8 cellular contexts compared by ENCODE assay signal in the genomic region with DNA sequence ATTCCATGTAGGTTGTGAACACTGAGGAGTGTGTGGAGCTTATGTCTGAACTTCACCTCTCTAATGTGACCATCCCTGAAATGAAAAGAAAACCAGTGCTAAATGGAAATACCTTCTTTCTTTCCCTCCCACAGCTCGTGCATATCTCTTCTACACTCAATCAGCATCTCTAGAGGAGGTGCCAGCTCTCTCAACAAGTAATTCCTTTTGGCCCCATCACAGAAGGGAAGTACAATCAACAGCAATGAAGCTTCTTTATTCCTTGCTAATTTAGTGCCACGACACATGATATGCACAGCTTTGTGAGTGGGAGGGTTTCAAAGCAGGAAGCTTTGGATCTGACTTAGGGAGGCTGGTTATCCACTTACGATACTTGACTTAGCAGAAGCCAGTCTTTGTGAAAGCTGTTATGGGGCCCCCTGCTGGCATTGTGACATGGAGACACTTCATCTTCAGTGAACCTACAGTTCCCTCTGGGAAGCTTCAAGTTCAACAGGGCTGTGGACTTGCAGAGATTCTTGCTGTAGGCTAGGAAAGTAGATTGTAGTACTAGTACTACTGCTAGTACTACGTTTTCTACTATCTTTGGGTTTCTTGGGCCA.
DNase-seq lines count a peak whose midpoint lies in the region; ATAC-seq and TF ChIP-seq lines count a peak whose summit lies in the region.

No MANE protein-coding gene starts in this region.

- H3K27me3 ChIP-seq in DND-41 (ENCODE audit: insufficient read depth, low read length, poor library complexity) (no peaks in the 10 kb centered on the region), right atrium auricular region (no peaks in the 10 kb centered on the region), smooth muscle cell (ENCODE audit: low read depth) (no peaks in the 10 kb centered on the region)

- no peak overlapping the region for H3K4me2 ChIP-seq in DND-41 (ENCODE audit: insufficient read depth, low read length)
- peak overlapping the region; percentile 9 for H3K4me2 ChIP-seq in smooth muscle cell

- WGBS in smooth muscle cell (ENCODE audit: low lambda C conversion rate): 35% methylated on average over 4 of the region's 4 CpGs

- no peak overlapping the region for H3K4me3 Mint-ChIP-seq in activated naive CD4-positive, alpha-beta T cell treated with anti-CD3 and anti-CD28 coated beads, Interleukin-2, amount 10 ng/mL, durations not matched to agents 7 days and 5 days

- H3K9me3 Mint-ChIP-seq in activated naive CD4-positive, alpha-beta T cell treated with anti-CD3 and anti-CD28 coated beads, Interleukin-2, amount 10 ng/mL, durations not matched to agents 7 days and 5 days: no peaks in the 10 kb centered on the region

- H3K4me1 ChIP-seq in DND-41 (ENCODE audit: insufficient read depth, low read length): peaks cover 9% of the 10 kb centered on the region
- peaks cover 0 to 10% of the 10 kb centered on the region in 2 donors for H3K4me1 ChIP-seq in right atrium auricular region
- H3K4me1 ChIP-seq in smooth muscle cell (ENCODE audit: low read depth): no peaks in the 10 kb centered on the region

- H3K27ac Mint-ChIP-seq in activated naive CD4-positive, alpha-beta T cell treated with anti-CD3 and anti-CD28 coated beads, Interleukin-2, amount 10 ng/mL, durations not matched to agents 7 days and 5 days: no peak overlapping the region

- peak; percentile 63 for TF ChIP-seq CTCF in DND-41 (IDR thresholded peaks at IDR 0.05; ENCODE audit: borderline replicate concordance, extremely low read depth, low read length, poor library complexity, severe bottlenecking)
- peak; percentile 77 for TF ChIP-seq CTCF in HFF-Myc (IDR thresholded peaks at IDR 0.05; ENCODE audit: low read depth, low read length, missing control alignments)
- TF ChIP-seq CTCF in right atrium auricular region (IDR thresholded peaks at IDR 0.05): peak; percentile 47 to 73
- peak; percentile 57 for TF ChIP-seq CTCF in smooth muscle cell (IDR thresholded peaks at IDR 0.05; ENCODE audit: borderline replicate concordance, insufficient read depth, poor library complexity, severe bottlenecking)

- CTCF ChIA-PET in activated naive CD4-positive, alpha-beta T cell treated with anti-CD3 and anti-CD28 coated beads, Interleukin-2, amount 10 ng/mL, durations not matched to agents 7 days and 5 days (lab: Charles Lee): interaction anchor here (0.8 to 2.7 kb wide), 11 partner anchors 10 to 648 kb away, joined by 3 to 32 read pairs (median 4); no protein-coding TSS in a partner anchor

- H3K36me3 ChIP-seq in DND-41 (ENCODE audit: insufficient read depth, low read length): no peaks in the 10 kb centered on the region
- no peaks in the 10 kb centered on the region for H3K36me3 ChIP-seq in right atrium auricular region
- H3K36me3 ChIP-seq in smooth muscle cell (ENCODE audit: low read depth): no peaks in the 10 kb centered on the region

- H3K4me3 ChIP-seq in DND-41 (ENCODE audit: low read depth in 1 of 2, low read length in 2 of 2) (no peak overlapping the region), HFF-Myc (replicated peaks; ENCODE audit: low read depth, low read length) (no peak overlapping the region), right atrium auricular region (no peak overlapping the region), smooth muscle cell (no peak overlapping the region)

- H3K4me1 Mint-ChIP-seq in activated naive CD4-positive, alpha-beta T cell treated with anti-CD3 and anti-CD28 coated beads, Interleukin-2, amount 10 ng/mL, durations not matched to agents 7 days and 5 days: peaks cover 10% of the 10 kb centered on the region

- H3K27me3 Mint-ChIP-seq in activated naive CD4-positive, alpha-beta T cell treated with anti-CD3 and anti-CD28 coated beads, Interleukin-2, amount 10 ng/mL, durations not matched to agents 7 days and 5 days: no peaks in the 10 kb centered on the region

- peak; percentile 49; the same call in 2 of the 3 replicates for ATAC-seq in DND-41 (ENCODE audit: insufficient read depth, low read depth)

- no peaks in the 10 kb centered on the region for H3K36me3 Mint-ChIP-seq in activated naive CD4-positive, alpha-beta T cell treated with anti-CD3 and anti-CD28 coated beads, Interleukin-2, amount 10 ng/mL, durations not matched to agents 7 days and 5 days

- H3F3A ChIP-seq in smooth muscle cell (ENCODE audit: low read depth): no peaks in the 10 kb centered on the region

- H3K9me3 ChIP-seq in DND-41 (ENCODE audit: insufficient read depth, low read length, severe bottlenecking) (no peaks in the 10 kb centered on the region), right atrium auricular region (no peaks in the 10 kb centered on the region), smooth muscle cell (replicated peaks; ENCODE audit: low read depth) (no peaks in the 10 kb centered on the region)

- no peak overlapping the region for H2AFZ ChIP-seq in DND-41 (ENCODE audit: low read depth, low read length)
- H2AFZ ChIP-seq in smooth muscle cell (ENCODE audit: low read depth): peak overlapping the region; percentile 40

- H3K9ac ChIP-seq in DND-41 (ENCODE audit: low read depth, low read length): no peak overlapping the region
- H3K9ac ChIP-seq in smooth muscle cell (ENCODE audit: low read depth): no peak overlapping the region

- H3K27ac ChIP-seq in DND-41 (ENCODE audit: low read length): no peak overlapping the region
- H3K27ac ChIP-seq in right atrium auricular region: no peak overlapping the region
- no peak overlapping the region for H3K27ac ChIP-seq in smooth muscle cell (ENCODE audit: low read depth)

- H3K79me2 ChIP-seq in DND-41 (ENCODE audit: insufficient read depth, low read length) (no peaks in the 10 kb centered on the region), smooth muscle cell (ENCODE audit: low read depth) (no peaks in the 10 kb centered on the region)

- peak; percentile 49 for DNase-seq in DND-41
- DNase-seq in HFF-Myc (ENCODE audit: extremely low read depth, low read depth): peak; percentile 32
- peak; percentile 36 for DNase-seq in NCI-H526 treated with DMSO at 0.1 percent for 48 hours (lab: John Stamatoyannopoulos, UW)
- peak; percentile 55 for DNase-seq in activated naive CD4-positive, alpha-beta T cell treated with anti-CD3 and anti-CD28 coated beads, Interleukin-2, amount 10 ng/mL, durations not matched to agents 7 days and 5 days
- peak; percentile 81 for DNase-seq in right atrium auricular region (ENCODE audit: low spot score)
- DNase-seq in smooth muscle cell (lab: John Stamatoyannopoulos, UW; ENCODE audit: unreplicated experiment): peak; percentile 3
- DNase-seq in DMS79 (lab: John Stamatoyannopoulos, UW): no peak
- DNase-seq in NK-92 (lab: John Stamatoyannopoulos, UW; ENCODE audit: unreplicated experiment): no peak

- H4K20me1 ChIP-seq in DND-41 (ENCODE audit: insufficient read depth, low read length) (no peaks in the 10 kb centered on the region), smooth muscle cell (ENCODE audit: low read depth) (no peaks in the 10 kb centered on the region)

Comparison
In these comparisons a context has a peak if more than half of its experiments do, and no peak if none do; other contexts are left out.
1. DNase-seq: peak in DND-41 (single experiment), HFF-Myc (single experiment), NCI-H526 treated with DMSO at 0.1 percent for 48 hours (single experiment), activated naive CD4-positive, alpha-beta T cell treated with anti-CD3 and anti-CD28 coated beads, Interleukin-2, amount 10 ng/mL, durations not matched to agents 7 days and 5 days (single experiment), right atrium auricular region (single experiment) and smooth muscle cell (single experiment); none in DMS79 (single experiment) and NK-92 (single experiment).
2. Peak in every context shown above with its lines, with median percentiles within 50 percentile points of each other: CTCF ChIP-seq.